In the genomic region with DNA sequence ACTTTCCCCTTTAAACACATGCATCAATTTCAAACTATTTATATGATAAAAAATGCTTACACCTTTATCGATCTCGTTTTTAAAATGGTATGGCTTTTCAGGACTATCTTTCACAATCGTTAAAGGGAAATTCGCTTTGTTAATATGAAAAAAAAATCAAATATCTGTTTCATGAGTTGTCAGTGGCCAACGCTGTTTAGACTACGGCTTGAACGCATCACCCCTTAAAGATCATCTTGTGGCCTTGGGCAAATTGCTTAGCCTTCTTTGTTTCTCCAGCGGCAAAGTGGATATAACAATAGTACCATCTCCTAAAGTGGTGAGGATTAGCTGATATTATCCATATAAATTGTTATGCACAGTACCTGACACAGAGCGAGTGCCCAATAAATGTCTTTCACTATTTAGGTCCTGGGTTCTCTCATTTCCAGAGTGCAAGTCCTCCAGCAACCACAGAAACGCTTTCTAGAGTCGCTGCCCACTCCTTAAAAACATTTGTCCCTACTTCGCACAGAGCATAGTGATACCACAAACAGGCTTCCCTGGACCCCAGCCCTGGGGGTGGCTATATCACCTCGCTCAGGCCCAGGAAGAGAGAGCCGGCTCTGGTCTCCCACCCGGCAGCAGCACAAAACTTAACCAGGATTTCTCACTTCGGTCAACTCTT, we compare ENCODE assay signal across 7 cellular contexts. TPM values are rescaled to one million over a fixed set of nuclear protein-coding genes. Genes with fewer than 3 reads are reported as not detected.
DNase-seq lines count a peak whose midpoint lies in the region; ATAC-seq and TF ChIP-seq lines count a peak whose summit lies in the region.

No MANE protein-coding gene starts in this region.

- TF ChIP-seq POLR2A in NB4 (IDR thresholded peaks at IDR 0.05; ENCODE audit: extremely low read depth, insufficient read length) = no peak

- no peaks in the 10 kb centered on the region for H3K36me3 ChIP-seq in colonic mucosa
- H3K36me3 ChIP-seq in mucosa of stomach (ENCODE audit: control insufficient read depth, insufficient read depth, low read length) = no peaks in the 10 kb centered on the region

- H3K9ac ChIP-seq in colonic mucosa (ENCODE audit: low read depth in 2 of 2, low read length in 2 of 2) (peak overlapping the region; percentile 88 to 95), mucosa of stomach (ENCODE audit: low read length) (peak overlapping the region; percentile 81)

- H3K27me3 ChIP-seq in colonic mucosa = no peaks in the 10 kb centered on the region
- no peaks in the 10 kb centered on the region for H3K27me3 ChIP-seq in mucosa of stomach (ENCODE audit: control insufficient read depth, insufficient read depth, low read length)

- DNase-seq in NB4 (ENCODE audit: low read depth) (peak; percentile 62), colonic mucosa (peak; percentile 53), GM10266 (ENCODE audit: extremely low spot score) (no peak), CD1c-positive myeloid dendritic cell (ENCODE audit: extremely low spot score) (no peak)
- no peak for DNase-seq in activated CD4-positive, alpha-beta T cell treated with anti-CD3 and anti-CD28 coated beads for 1 hour

- peak; percentile 4 for ATAC-seq in GM19372 (IDR thresholded peaks at IDR 0.05; ENCODE audit: low read depth, unreplicated experiment)

- intact Hi-C loops in colonic mucosa (cut with DNase I) = loop anchor here (10.0 kb wide), 1 partner anchor 53 kb away; no protein-coding TSS in a partner anchor

- peak overlapping the region; percentile 89 for H3K27ac ChIP-seq in colonic mucosa

- no peaks in the 10 kb centered on the region for H3K9me3 ChIP-seq in colonic mucosa
- H3K9me3 ChIP-seq in mucosa of stomach (ENCODE audit: control insufficient read depth, low read length) = no peaks in the 10 kb centered on the region

- no peak for TF ChIP-seq CTCF in NB4 (IDR thresholded peaks at IDR 0.05; ENCODE audit: low read depth, low read length)
- no peak for TF ChIP-seq CTCF in colonic mucosa (IDR thresholded peaks at IDR 0.05)
- no peak for TF ChIP-seq CTCF in GM10266 (IDR thresholded peaks at IDR 0.05; ENCODE audit: control insufficient read depth, insufficient read depth, low read depth, missing control alignments)

- H3K4me1 ChIP-seq in colonic mucosa (no peaks in the 10 kb centered on the region), mucosa of stomach (ENCODE audit: control insufficient read depth, insufficient read depth, low read length) (peaks cover 10% of the 10 kb centered on the region)

- H3K4me3 ChIP-seq in NB4 (ENCODE audit: low read depth, low read length) (peak overlapping the region; percentile 78), colonic mucosa (peak overlapping the region; percentile 87), mucosa of stomach (ENCODE audit: low read length) (peak overlapping the region; percentile 84)

RNA-seq across cellular contexts. Expression of a gene that starts 0.9 kb away (rescaled TPM):
- total RNA-seq in colonic mucosa = 10 to 100 TPM; 26.3 to 31.9 TPM

Comparison
In these comparisons a context has a peak if more than half of its experiments do, and no peak if none do; other contexts are left out.
1. DNase-seq: peak in NB4 (single experiment) and colonic mucosa (single experiment); none in GM10266 (single experiment), CD1c-positive myeloid dendritic cell (single experiment) and activated CD4-positive, alpha-beta T cell treated with anti-CD3 and anti-CD28 coated beads for 1 hour (single experiment).
2. Peak in every context shown above with its lines, with median percentiles within 50 percentile points of each other: H3K4me3 ChIP-seq.